ENCODE assay signal across 13 cellular contexts in genomic region chr21:38478782-38479181, GRCh38. TPM values are rescaled to one million over a fixed set of nuclear protein-coding genes. Genes with fewer than 3 reads are reported as not detected.
DNase-seq lines count a peak whose midpoint lies in the region; ATAC-seq and TF ChIP-seq lines count a peak whose summit lies in the region.
"Had no signal": no experiment of that assay in that cellular context is flagged by ENCODE, and none has a peak within 500 bp of the region (broad histone marks: within the 10 kb centered on the region; RNA-seq: fewer than 3 reads in every experiment).

No MANE protein-coding gene starts in this region.

- no peaks in the 10 kb centered on the region for H3K9me3 Mint-ChIP-seq in activated T-cell treated with anti-CD3 and anti-CD28 coated beads, Interleukin-2, amount 50 U/mL, for 72 hours

- H3K4me3 Mint-ChIP-seq in activated T-cell treated with anti-CD3 and anti-CD28 coated beads, Interleukin-2, amount 50 U/mL, for 72 hours, result peak overlapping the region in 1 of 2 donors; percentile 17

- no peak for TF ChIP-seq CTCF in choroid plexus epithelial cell (conservative IDR thresholded peaks at IDR 0.05; ENCODE audit: low read depth, low read length)

- peak; percentile 26 to 49 for DNase-seq in activated T-cell treated with anti-CD3 and anti-CD28 coated beads, Interleukin-2, amount 50 U/mL, for 72 hours
- no peak for DNase-seq in activated T-cell treated with anti-CD3 and anti-CD28 coated beads, Interleukin-2, amount 50 U/mL, for 1 hour
- DNase-seq in NCI-H226 (peak; percentile 97), choroid plexus epithelial cell (ENCODE audit: low read depth) (peak; percentile 84), NCI-H82 (lab: John Stamatoyannopoulos, UW) (no peak), NCI-H2029 (lab: John Stamatoyannopoulos, UW) (no peak)
- DNase-seq in stimulated activated CD8-positive, alpha-beta memory T cell treated with anti-CD3 and anti-CD28 coated beads, Interleukin-15, amount 100 ng/mL, for 48 hours (ENCODE audit: low read depth in 2 of 2), result peak; percentile 8 to 9
- DNase-seq: activated CD4-positive, alpha-beta T cell treated with anti-CD3 and anti-CD28 coated beads for 4 hours; NCI-H524; tibial artery had no signal

- H3K4me3 ChIP-seq in choroid plexus epithelial cell (ENCODE audit: low read depth, low read length), result no peak overlapping the region
- H3K4me3 ChIP-seq: hepatocyte, SJSA1, tibial artery had no signal

- peak; percentile 92 for ATAC-seq in activated T-cell treated with anti-CD3 and anti-CD28 coated beads, Interleukin-2, amount 50 U/mL, for 72 hours (replicated peaks in 1 of 2)
- ATAC-seq in GM19395 (IDR thresholded peaks at IDR 0.05; ENCODE audit: unreplicated experiment), result no peak

- H3K27me3 Mint-ChIP-seq in activated T-cell treated with anti-CD3 and anti-CD28 coated beads, Interleukin-2, amount 50 U/mL, for 72 hours (ENCODE audit: low read depth), result peaks cover 61% of the 10 kb centered on the region

- H3K4me1 Mint-ChIP-seq in activated T-cell treated with anti-CD3 and anti-CD28 coated beads, Interleukin-2, amount 50 U/mL, for 72 hours (ENCODE audit: low read depth), result peaks cover 27% of the 10 kb centered on the region

- H3K36me3 Mint-ChIP-seq in activated T-cell treated with anti-CD3 and anti-CD28 coated beads, Interleukin-2, amount 50 U/mL, for 72 hours (ENCODE audit: insufficient read depth in 2 of 2), result no peaks in the 10 kb centered on the region

- no peak overlapping the region for H3K27ac Mint-ChIP-seq in activated T-cell treated with anti-CD3 and anti-CD28 coated beads, Interleukin-2, amount 50 U/mL, for 72 hours

RNA-seq across cellular contexts. Expression of gene ERG, which starts 19.5 kb away (rescaled TPM):
- total RNA-seq in activated T-cell treated with anti-CD3 and anti-CD28 coated beads, Interleukin-2, amount 50 U/mL, for 72 hours, result under 1 TPM in 1 of 2 donors, not detected in 1; 0.07 TPM

Comparison
In these comparisons a context has a peak if more than half of its experiments do, and no peak if none do; other contexts are left out.
1. DNase-seq: peak in activated T-cell treated with anti-CD3 and anti-CD28 coated beads, Interleukin-2, amount 50 U/mL, for 72 hours (2 of 2), NCI-H226 (single experiment), choroid plexus epithelial cell (single experiment) and stimulated activated CD8-positive, alpha-beta memory T cell treated with anti-CD3 and anti-CD28 coated beads, Interleukin-15, amount 100 ng/mL, for 48 hours (2 of 2); none in activated T-cell treated with anti-CD3 and anti-CD28 coated beads, Interleukin-2, amount 50 U/mL, for 1 hour (single experiment), NCI-H82 (single experiment) and NCI-H2029 (single experiment).